ENCODE assay signal across 8 cellular contexts in the genomic region with DNA sequence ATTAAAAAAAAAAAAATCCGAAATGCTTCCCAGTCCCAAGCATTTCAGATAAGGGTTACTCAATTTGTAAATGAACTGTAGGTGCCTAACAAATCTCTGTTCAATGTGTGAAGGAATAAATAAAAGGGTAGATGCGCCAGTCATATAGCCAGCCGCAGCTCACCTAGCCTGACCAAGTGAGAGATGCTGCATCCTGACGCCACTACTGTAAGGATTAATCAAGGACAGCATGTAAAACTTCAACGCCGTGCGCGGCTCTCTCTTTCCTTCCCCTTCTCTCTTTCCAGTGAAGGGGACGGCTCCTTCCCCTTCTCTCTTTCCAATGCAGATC. TPM values are rescaled to one million over a fixed set of nuclear protein-coding genes. Genes with fewer than 3 reads are reported as not detected.
DNase-seq lines count a peak whose midpoint lies in the region; ATAC-seq lines count a peak whose summit lies in the region.

No MANE protein-coding gene starts in this region.

- H3K4me1 ChIP-seq in effector memory CD4-positive, alpha-beta T cell (ENCODE audit: control insufficient read depth, insufficient read depth, low read length, poor library complexity, severe bottlenecking) = peaks cover 4% of the 10 kb centered on the region

- peak overlapping the region; percentile 96 for H3K27ac Mint-ChIP-seq in T-helper 2 cell treated with Interferon-gamma antibody and Interleukin-4, amounts not matched to agents 5 μg/mL and 100 μg/mL, for 36 hours
- peak overlapping the region; percentile 91 to 98 (median 96) for H3K27ac Mint-ChIP-seq in naive thymus-derived CD8-positive, alpha-beta T cell

- peak overlapping the region; percentile 97 for H3K4me3 Mint-ChIP-seq in T-helper 2 cell treated with Interferon-gamma antibody and Interleukin-4, amounts not matched to agents 5 μg/mL and 100 μg/mL, for 36 hours
- H3K4me3 Mint-ChIP-seq in naive thymus-derived CD8-positive, alpha-beta T cell = peak overlapping the region; percentile 93 to 99 (median 96)

- no peaks in the 10 kb centered on the region for H3K9me3 Mint-ChIP-seq in T-helper 2 cell treated with Interferon-gamma antibody and Interleukin-4, amounts not matched to agents 5 μg/mL and 100 μg/mL, for 36 hours
- H3K9me3 Mint-ChIP-seq in naive thymus-derived CD8-positive, alpha-beta T cell = no peaks in the 10 kb centered on the region

- peaks cover 29% of the 10 kb centered on the region for H3K4me1 Mint-ChIP-seq in T-helper 2 cell treated with Interferon-gamma antibody and Interleukin-4, amounts not matched to agents 5 μg/mL and 100 μg/mL, for 36 hours (ENCODE audit: low read depth)
- H3K4me1 Mint-ChIP-seq in naive thymus-derived CD8-positive, alpha-beta T cell = peaks cover 23 to 40% (median 36%) of the 10 kb centered on the region in 4 donors

- peak; percentile 15 to 37 for ATAC-seq in naive thymus-derived CD8-positive, alpha-beta T cell

- POLR2A ChIA-PET in naive thymus-derived CD8-positive, alpha-beta T cell (lab: Charles Lee) = interaction anchor here (0.5 to 1.8 kb wide), 4 partner anchors 17 to 161 kb away, joined by 3 to 5 read pairs (median 4); a partner anchor contains a TSS

- H3K36me3 Mint-ChIP-seq in T-helper 2 cell treated with Interferon-gamma antibody and Interleukin-4, amounts not matched to agents 5 μg/mL and 100 μg/mL, for 36 hours (ENCODE audit: low read depth) = peaks cover 14% of the 10 kb centered on the region
- peaks cover 5 to 38% (median 6%) of the 10 kb centered on the region in 3 donors for H3K36me3 Mint-ChIP-seq in naive thymus-derived CD8-positive, alpha-beta T cell

- no peaks in the 10 kb centered on the region for H3K9me3 ChIP-seq in MG63
- no peaks in the 10 kb centered on the region for H3K9me3 ChIP-seq in effector memory CD4-positive, alpha-beta T cell (ENCODE audit: control insufficient read depth, low read length)

- no peaks in the 10 kb centered on the region for H3K27me3 ChIP-seq in MG63
- no peaks in the 10 kb centered on the region for H3K27me3 ChIP-seq in effector memory CD4-positive, alpha-beta T cell (replicated peaks; ENCODE audit: control insufficient read depth, insufficient read depth, low read length, poor library complexity, severe bottlenecking)

- peak overlapping the region; percentile 92 for H3K4me3 ChIP-seq in MG63
- peak overlapping the region; percentile 64 for H3K4me3 ChIP-seq in effector memory CD4-positive, alpha-beta T cell (ENCODE audit: insufficient read depth, low read depth, low read length, poor library complexity, severe bottlenecking)

- no peaks in the 10 kb centered on the region; the same call in 1 of the 2 replicates for H3K36me3 ChIP-seq in MG63
- H3K36me3 ChIP-seq in effector memory CD4-positive, alpha-beta T cell (ENCODE audit: control insufficient read depth, insufficient read depth, low read length) = no peaks in the 10 kb centered on the region

- H3K27ac ChIP-seq in effector memory CD4-positive, alpha-beta T cell (ENCODE audit: insufficient read depth, low read length, poor library complexity, severe bottlenecking) = peak overlapping the region; percentile 51

- H3K27me3 Mint-ChIP-seq in T-helper 2 cell treated with Interferon-gamma antibody and Interleukin-4, amounts not matched to agents 5 μg/mL and 100 μg/mL, for 36 hours (ENCODE audit: low read depth) = peaks cover 9% of the 10 kb centered on the region
- H3K27me3 Mint-ChIP-seq in naive thymus-derived CD8-positive, alpha-beta T cell = no peaks in the 10 kb centered on the region

- DNase-seq in T-helper 2 cell treated with Interferon-gamma antibody and Interleukin-4, amounts not matched to agents 5 μg/mL and 100 μg/mL, for 36 hours (ENCODE audit: low spot score) = no peak
- DNase-seq in T-helper 2 cell (no peak), MG63 (no peak), NCI-H446 (lab: John Stamatoyannopoulos, UW) (no peak)
- no peak for DNase-seq in effector memory CD4-positive, alpha-beta T cell
- peak in 1 of 10 donors; percentile 6 for DNase-seq in naive thymus-derived CD8-positive, alpha-beta T cell
- DNase-seq in central memory CD4-positive, alpha-beta T cell = no peak
- no peak for DNase-seq in activated CD8-positive, alpha-beta memory T cell treated with anti-CD3 and anti-CD28 coated beads, Interleukin-2, amount 50 U/mL, for 4 hours

RNA-seq across cellular contexts. Expression of a gene that starts 0.4 kb away (rescaled TPM):
- total RNA-seq in MG63 (2014; rRNA removed; shearing (Covaris generic); ENCODE audit: low replicate concordance) = 67.5 and 97.0 TPM in 2 replicates
- 10 to 100 TPM; 70.9 to 72.9 TPM for total RNA-seq in naive thymus-derived CD8-positive, alpha-beta T cell
- polyA plus RNA-seq in naive thymus-derived CD8-positive, alpha-beta T cell = 100 to 1,000 TPM; 236 to 267 (median 237) TPM

RNA-seq across cellular contexts. Expression of a gene that starts 56.1 kb away (rescaled TPM):
- total RNA-seq in MG63 (2014; rRNA removed; shearing (Covaris generic); ENCODE audit: low replicate concordance) = 164 and 175 TPM in 2 replicates
- total RNA-seq in naive thymus-derived CD8-positive, alpha-beta T cell = 100 to 1,000 TPM; 313 to 314 TPM
- polyA plus RNA-seq in naive thymus-derived CD8-positive, alpha-beta T cell = 100 to 1,000 TPM; 610 to 675 (median 672) TPM
